9 cellular contexts compared by ENCODE assay signal in the genomic region with DNA sequence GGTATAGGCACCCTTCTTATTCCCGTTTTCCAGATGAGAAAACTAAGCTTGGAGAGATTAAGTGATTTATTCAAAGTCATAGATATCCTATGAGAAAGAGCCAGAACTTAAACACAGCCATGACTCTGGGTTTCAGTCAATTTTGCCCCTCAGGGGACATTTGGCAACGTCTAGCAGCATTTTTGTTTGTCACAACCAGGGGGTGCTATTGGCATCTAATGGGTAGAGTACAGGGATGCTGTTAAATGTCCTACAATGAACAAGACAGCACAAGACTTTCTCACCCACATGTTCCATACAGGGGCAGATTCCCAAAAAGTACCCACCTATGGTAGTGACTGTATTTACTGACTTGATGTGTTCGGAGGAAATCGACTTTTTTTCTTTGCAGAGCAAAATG. TPM values are rescaled to one million over a fixed set of nuclear protein-coding genes. Genes with fewer than 3 reads are reported as not detected.
DNase-seq lines count a peak whose midpoint lies in the region; ATAC-seq, FAIRE-seq and TF ChIP-seq lines count a peak whose summit lies in the region.
"Had no signal": no experiment of that assay in that cellular context is flagged by ENCODE, and none has a peak within 500 bp of the region (broad histone marks: within the 10 kb centered on the region; RNA-seq: fewer than 3 reads in every experiment).

No MANE protein-coding gene starts in this region.

- FAIRE-seq in GM12892 (lab: Jason Lieb, UNC), result no peak

- H4K20me1 ChIP-seq in HCT116 (ENCODE audit: insufficient read depth), result no peaks in the 10 kb centered on the region

- peak; percentile 8 for DNase-seq in CMK (ENCODE audit: low read depth)
- DNase-seq in HCT116 (ENCODE audit: low read depth, low spot score), result peak; percentile 32
- DNase-seq in SK-N-MC (ENCODE audit: low read depth, low spot score), result peak; percentile 53
- peak; percentile 61 for DNase-seq in islet precursor cell
- DNase-seq in naive thymus-derived CD4-positive, alpha-beta T cell, result no peak
- no peak for DNase-seq in central memory CD4-positive, alpha-beta T cell
- no peak for DNase-seq in GM12892 (ENCODE audit: insufficient read length)

- H3K27ac Mint-ChIP-seq in naive thymus-derived CD4-positive, alpha-beta T cell, result no peak overlapping the region

- TF ChIP-seq RAD21 in HCT116 (IDR thresholded peaks at IDR 0.05; ENCODE audit: low read depth), result peak; percentile 67

- peaks cover 0 to 4% (median 0%) of the 10 kb centered on the region in 7 donors for H3K4me1 Mint-ChIP-seq in naive thymus-derived CD4-positive, alpha-beta T cell

- no TSS peak for BruUV-seq in HCT116 (replicated peaks; lab: Mats Ljungman, UMichigan)

- ATAC-seq in HCT116 (peak; percentile 84), HG03432 (IDR thresholded peaks at IDR 0.05; ENCODE audit: unreplicated experiment) (no peak)
- ATAC-seq in naive thymus-derived CD4-positive, alpha-beta T cell, result no peak

- H3K4me3 ChIP-seq in HCT116 (replicated peaks in 1 of 2; ENCODE audit: low read depth in 1 of 2, low read length in 2 of 2), result no peak overlapping the region
- H3K4me3 ChIP-seq in SK-N-MC, result no peak overlapping the region
- H3K4me3 ChIP-seq in naive thymus-derived CD4-positive, alpha-beta T cell (ENCODE audit: low read length), result no peak overlapping the region

- H3K36me3 ChIP-seq in HCT116 (ENCODE audit: control insufficient read depth in 1 of 2, insufficient read depth in 2 of 2, low read length in 2 of 2), result no peaks in the 10 kb centered on the region
- no peaks in the 10 kb centered on the region for H3K36me3 ChIP-seq in SK-N-MC (ENCODE audit: insufficient read depth, low read length)
- H3K36me3 ChIP-seq in naive thymus-derived CD4-positive, alpha-beta T cell (ENCODE audit: control insufficient read depth in 2 of 3, insufficient read depth in 3 of 3, low read length in 3 of 3), result no peaks in the 10 kb centered on the region
- H3K36me3 ChIP-seq: neutrophil had no signal

- H3K36me3 Mint-ChIP-seq in naive thymus-derived CD4-positive, alpha-beta T cell, result peaks cover 0 to 3% (median 0%) of the 10 kb centered on the region in 5 donors

- no peak overlapping the region for H3K4me2 ChIP-seq in HCT116 (ENCODE audit: low read length)

- no peaks in the 10 kb centered on the region for H3K79me2 ChIP-seq in HCT116 (ENCODE audit: insufficient read depth, low read length)

- RAD21 ChIA-PET in HCT116 (lab: Charles Lee; ENCODE audit: low non-redundant PET in 1 of 2, low total read pairs in 2 of 2, uncharacterized antibody in 2 of 2, unreplicated experiment in 2 of 2), result no interaction called here

- H3K9me3 ChIP-seq in HCT116 (ENCODE audit: control insufficient read depth in 1 of 2, insufficient read depth in 1 of 2, low read depth in 1 of 2, low read length in 2 of 2) (no peaks in the 10 kb centered on the region), SK-N-MC (ENCODE audit: low read depth, low read length) (no peaks in the 10 kb centered on the region)
- H3K9me3 ChIP-seq in naive thymus-derived CD4-positive, alpha-beta T cell (ENCODE audit: control insufficient read depth in 2 of 3, low read length in 3 of 3), result no peaks in the 10 kb centered on the region
- H3K9me3 ChIP-seq: neutrophil had no signal

- H3K4me1 ChIP-seq in HCT116 (ENCODE audit: control insufficient read depth in 1 of 2, insufficient read depth in 2 of 2, low read length in 2 of 2), result peaks cover 3 to 5% of the 10 kb centered on the region in 2 experiments; a peak in 2 of 4 replicates
- no peaks in the 10 kb centered on the region for H3K4me1 ChIP-seq in naive thymus-derived CD4-positive, alpha-beta T cell (ENCODE audit: control insufficient read depth in 2 of 2, insufficient read depth in 2 of 2, low read length in 2 of 2)

- POLR2A ChIA-PET in HCT116 (lab: Charles Lee), result no interaction called here
- POLR2A ChIA-PET in naive thymus-derived CD4-positive, alpha-beta T cell (lab: Charles Lee), result no interaction called here

- H3K9me3 Mint-ChIP-seq in naive thymus-derived CD4-positive, alpha-beta T cell, result peaks cover 0 to 7% (median 0%) of the 10 kb centered on the region in 11 donors

- H3K9ac ChIP-seq in HCT116 (ENCODE audit: low read length) (no peak overlapping the region), SK-N-MC (ENCODE audit: insufficient read length) (no peak overlapping the region)

- no peak overlapping the region for H3K27ac ChIP-seq in HCT116 (ENCODE audit: low read depth, low read length)
- no peak overlapping the region for H3K27ac ChIP-seq in SK-N-MC
- no peak overlapping the region for H3K27ac ChIP-seq in naive thymus-derived CD4-positive, alpha-beta T cell (ENCODE audit: low read depth, low read length)
- H3K27ac ChIP-seq: neutrophil had no signal

- CTCF ChIA-PET in HCT116 (lab: Charles Lee), result no interaction called here
- CTCF ChIA-PET in naive thymus-derived CD4-positive, alpha-beta T cell (lab: Charles Lee), result no interaction called here

- H3K27me3 ChIP-seq in HCT116 (ENCODE audit: insufficient read depth, low read length), result peaks cover 3% of the 10 kb centered on the region; the same call in 1 of the 2 replicates
- no peaks in the 10 kb centered on the region for H3K27me3 ChIP-seq in naive thymus-derived CD4-positive, alpha-beta T cell (ENCODE audit: control insufficient read depth in 2 of 2, insufficient read depth in 2 of 2, low read length in 2 of 2)

- H3K27me3 Mint-ChIP-seq in naive thymus-derived CD4-positive, alpha-beta T cell, result peaks cover 39 to 50% (median 46%) of the 10 kb centered on the region in 5 donors

- intact Hi-C loops in HCT116 (cut with micrococcal nuclease), result loop anchor here (1.0 to 10.0 kb wide), 3 partner anchors 442 to 978 kb away; no protein-coding TSS in a partner anchor
- intact Hi-C loops in naive thymus-derived CD4-positive, alpha-beta T cell (cut with micrococcal nuclease), result no loop called here

- no peak overlapping the region for H3K4me3 Mint-ChIP-seq in naive thymus-derived CD4-positive, alpha-beta T cell

- H2AFZ ChIP-seq in HCT116 (ENCODE audit: low read depth, low read length, poor library complexity, severe bottlenecking), result no peak overlapping the region

- TF ChIP-seq CTCF in HCT116 (IDR thresholded peaks at IDR 0.05 in 2 of 3, conservative IDR thresholded peaks at IDR 0.05 in 1 of 3; ENCODE audit: borderline replicate concordance in 1 of 3, insufficient read depth in 1 of 3, low read depth in 2 of 3, low read length in 2 of 3), result peak; percentile 41 to 74 (median 70); a peak in 5 of 6 replicates

- no peaks in the 10 kb centered on the region for H3K9me2 ChIP-seq in HCT116 (ENCODE audit: insufficient read depth)

- TF ChIP-seq POLR2A in HCT116 (IDR thresholded peaks at IDR 0.05; ENCODE audit: borderline replicate concordance, extremely low read depth, insufficient read depth, insufficient read length) (no peak), GM12892 (IDR thresholded peaks at IDR 0.05; ENCODE audit: low read depth, low read length) (no peak)

TF ChIP-seq in HCT116, 20 proteins besides CTCF, POLR2A, EP300 and RAD21:
- TF ChIP-seq ELF1 (IDR thresholded peaks at IDR 0.05; ENCODE audit: borderline replicate concordance, low read depth) (no peak), ZNF274 (IDR thresholded peaks at IDR 0.05; ENCODE audit: low read depth, low read length) (no peak), JUND (IDR thresholded peaks at IDR 0.05) (no peak), ZFX (IDR thresholded peaks at IDR 0.05) (no peak), TCF7L2 (IDR thresholded peaks at IDR 0.05; ENCODE audit: borderline replicate concordance, extremely low read depth, insufficient read depth, insufficient read length) (no peak), FOSL1 (IDR thresholded peaks at IDR 0.05; ENCODE audit: low read depth) (no peak), YY1 (IDR thresholded peaks at IDR 0.05; ENCODE audit: extremely low read depth, insufficient replicate concordance, low read depth, low read length) (no peak), EGR1 (IDR thresholded peaks at IDR 0.05; ENCODE audit: low read depth) (no peak)
- TF ChIP-seq, protein P1, sequence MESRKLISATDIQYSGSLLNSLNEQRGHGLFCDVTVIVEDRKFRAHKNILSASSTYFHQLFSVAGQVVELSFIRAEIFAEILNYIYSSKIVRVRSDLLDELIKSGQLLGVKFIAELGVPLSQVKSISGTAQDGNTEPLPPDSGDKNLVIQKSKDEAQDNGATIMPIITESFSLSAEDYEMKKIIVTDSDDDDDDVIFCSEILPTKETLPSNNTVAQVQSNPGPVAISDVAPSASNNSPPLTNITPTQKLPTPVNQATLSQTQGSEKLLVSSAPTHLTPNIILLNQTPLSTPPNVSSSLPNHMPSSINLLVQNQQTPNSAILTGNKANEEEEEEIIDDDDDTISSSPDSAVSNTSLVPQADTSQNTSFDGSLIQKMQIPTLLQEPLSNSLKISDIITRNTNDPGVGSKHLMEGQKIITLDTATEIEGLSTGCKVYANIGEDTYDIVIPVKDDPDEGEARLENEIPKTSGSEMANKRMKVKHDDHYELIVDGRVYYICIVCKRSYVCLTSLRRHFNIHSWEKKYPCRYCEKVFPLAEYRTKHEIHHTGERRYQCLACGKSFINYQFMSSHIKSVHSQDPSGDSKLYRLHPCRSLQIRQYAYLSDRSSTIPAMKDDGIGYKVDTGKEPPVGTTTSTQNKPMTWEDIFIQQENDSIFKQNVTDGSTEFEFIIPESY (IDR thresholded peaks at IDR 0.05; ENCODE audit: extremely low read depth, insufficient replicate concordance, low read length), result no peak
- TF ChIP-seq, protein P2, sequence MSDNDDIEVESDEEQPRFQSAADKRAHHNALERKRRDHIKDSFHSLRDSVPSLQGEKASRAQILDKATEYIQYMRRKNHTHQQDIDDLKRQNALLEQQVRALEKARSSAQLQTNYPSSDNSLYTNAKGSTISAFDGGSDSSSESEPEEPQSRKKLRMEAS (IDR thresholded peaks at IDR 0.05), result no peak

RNA-seq across cellular contexts. Expression of a gene that starts 4.8 kb away (rescaled TPM):
- not detected for total RNA-seq in HCT116 (2021; ENCODE audit: unreplicated experiment)
- 0.01 and 0.02 TPM in 2 replicates for polyA plus RNA-seq in HCT116 (2012)
- total RNA-seq in naive thymus-derived CD4-positive, alpha-beta T cell, result under 1 TPM in 1 of 5 experiments, not detected in 4; 0.05 TPM
- not detected for polyA plus RNA-seq in naive thymus-derived CD4-positive, alpha-beta T cell
- 0.04 TPM for polyA plus RNA-seq in GM12892 (2012; ENCODE audit: missing spikeins)

Comparison
In these comparisons a context has a peak if more than half of its experiments do, and no peak if none do; other contexts are left out.
1. DNase-seq: peak in CMK (single experiment), HCT116 (single experiment), SK-N-MC (single experiment) and islet precursor cell (single experiment); none in naive thymus-derived CD4-positive, alpha-beta T cell (0 of 9), central memory CD4-positive, alpha-beta T cell (single experiment) and GM12892 (single experiment).